Comparison of ENCODE assay signal across 8 cellular contexts in the genomic region with DNA sequence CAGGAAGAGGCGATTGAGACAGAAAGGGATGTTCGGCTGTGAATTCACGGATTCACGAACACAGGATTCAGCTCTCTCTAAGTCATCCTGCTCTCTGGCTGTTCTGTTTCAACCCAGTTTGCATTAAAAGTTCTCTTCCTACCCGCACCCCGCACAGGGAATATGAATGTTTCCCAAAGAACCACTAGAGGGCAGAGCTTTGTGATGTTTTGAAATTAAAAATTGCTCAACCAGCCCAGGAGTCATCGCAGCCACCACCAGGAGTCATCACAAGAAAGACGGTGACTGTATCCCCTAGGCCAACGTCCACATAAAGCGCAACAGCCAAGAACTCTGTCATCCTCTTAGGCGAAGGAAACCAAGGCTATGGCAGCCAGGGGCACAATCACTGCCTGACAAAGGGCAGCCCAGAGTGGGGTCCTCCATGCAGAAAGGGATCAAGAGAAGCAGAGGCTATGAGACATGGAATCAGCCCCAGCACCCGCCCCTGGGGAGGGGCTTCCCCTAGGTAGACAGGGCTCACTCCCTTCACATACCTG.
A peak's percentile ranks its signal among the peaks of the same experiment; 100 is the strongest.
DNase-seq lines count a peak whose midpoint lies in the region; ATAC-seq, FAIRE-seq and TF ChIP-seq lines count a peak whose summit lies in the region.

No MANE protein-coding gene starts in this region.

- DNase-seq in SIG-M5 treated with dmso at 0.1 percent for 504 hours (lab: John Stamatoyannopoulos, UW; ENCODE audit: unreplicated experiment) (peak; percentile 80), SIG-M5 (lab: John Stamatoyannopoulos, UW) (no peak), PC-3 (peak; percentile 83), choroid plexus epithelial cell (ENCODE audit: low read depth) (peak; percentile 76), lung microvascular endothelial cell (ENCODE audit: low read depth in 2 of 2) (peak; percentile 54 to 70), GM19239 (ENCODE audit: insufficient read length, low spot score) (no peak)

- H4K20me1 ChIP-seq in PC-3 (ENCODE audit: low read length), result no peaks in the 10 kb centered on the region

- H3K9ac ChIP-seq in PC-3 (ENCODE audit: low read length), result 0 out of 2 replicates have a peak overlapping the region, but pooled peaks have one; percentile 27

- no peaks in the 10 kb centered on the region for H3K79me2 ChIP-seq in PC-3 (ENCODE audit: low read length)

- H3K4me2 ChIP-seq in PC-3 (ENCODE audit: low read length), result peak overlapping the region; percentile 80

- H3K27me3 ChIP-seq in PC-3 (ENCODE audit: low read length), result no peaks in the 10 kb centered on the region

- intact Hi-C loops in PC-3 (cut with micrococcal nuclease), result no loop called here

- peak; percentile 90 for TF ChIP-seq CTCF in PC-3 (conservative IDR thresholded peaks at IDR 0.05; ENCODE audit: low read depth, low read length)
- TF ChIP-seq CTCF in choroid plexus epithelial cell (conservative IDR thresholded peaks at IDR 0.05; ENCODE audit: low read depth, low read length), result peak; percentile 78

- H2AFZ ChIP-seq in PC-3 (ENCODE audit: low read length), result peak overlapping the region; percentile 65

- H3K36me3 ChIP-seq in PC-3 (ENCODE audit: low read depth, low read length), result no peaks in the 10 kb centered on the region

- peaks cover 34% of the 10 kb centered on the region for H3K4me1 ChIP-seq in PC-3 (ENCODE audit: insufficient read depth, low read length)

- H3K9me3 ChIP-seq in PC-3 (ENCODE audit: low read length), result no peaks in the 10 kb centered on the region

- POLR2A ChIA-PET in PC-3 (lab: Charles Lee; ENCODE audit: unreplicated experiment), result interaction anchor here (0.5 to 0.6 kb wide), 2 partner anchors 409 to 444 kb away, joined by 3 to 11 read pairs; no protein-coding TSS in a partner anchor

- no peaks in the 10 kb centered on the region for H3K9me2 ChIP-seq in PC-3 (replicated peaks; ENCODE audit: low read length)

- H3K4me3 ChIP-seq in PC-3 (ENCODE audit: low read length), result peak overlapping the region; percentile 57
- peak overlapping the region; percentile 1 for H3K4me3 ChIP-seq in choroid plexus epithelial cell (ENCODE audit: low read depth, low read length)

- ATAC-seq in HG02798 (IDR thresholded peaks at IDR 0.05; ENCODE audit: poor library complexity, unreplicated experiment), result peak; percentile 54
- ATAC-seq in PC-3, result peak; percentile 80
- no peak for ATAC-seq in GM21381 (IDR thresholded peaks at IDR 0.05; ENCODE audit: unreplicated experiment)

- FAIRE-seq in GM19239 (lab: Jason Lieb, UNC), result no peak

- H3K27ac ChIP-seq in PC-3 (ENCODE audit: low read length), result peak overlapping the region; percentile 75

- CTCF ChIA-PET in PC-3 (lab: Charles Lee), result interaction anchor here (1.0 kb wide), 1 partner anchor 11 kb away, joined by 7 read pairs; no protein-coding TSS in a partner anchor

- H3F3A ChIP-seq in PC-3 (ENCODE audit: low read length, unreplicated experiment), result peaks cover 3% of the 10 kb centered on the region

- BruUV-seq in PC-3 (replicated peaks; lab: Mats Ljungman, UMichigan), result TSS peak; percentile 90

Comparison
In these comparisons a context has a peak if more than half of its experiments do, and no peak if none do; other contexts are left out.
1. DNase-seq: peak in SIG-M5 treated with dmso at 0.1 percent for 504 hours (single experiment), PC-3 (single experiment), choroid plexus epithelial cell (single experiment) and lung microvascular endothelial cell (2 of 2); none in SIG-M5 (single experiment) and GM19239 (single experiment).